In the genomic region with DNA sequence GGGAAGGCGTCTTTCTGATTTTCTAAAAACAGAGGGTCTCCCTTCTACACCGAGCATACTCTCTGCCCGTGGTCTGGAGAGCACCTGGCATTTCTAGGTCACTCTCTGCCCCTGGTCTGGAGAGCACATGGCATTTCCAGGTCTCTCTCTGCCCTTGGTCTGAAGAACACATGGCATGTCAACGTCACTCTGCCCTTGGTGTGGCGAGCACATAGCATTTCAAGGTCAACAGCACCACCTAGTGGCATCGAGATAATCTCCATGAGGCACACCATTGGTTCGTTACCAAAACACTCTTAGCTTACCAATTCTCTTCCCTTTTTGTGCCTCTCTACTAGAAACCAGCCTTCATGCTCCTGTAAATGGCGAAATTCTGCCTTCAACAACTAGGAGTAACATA, we compare ENCODE assay signal across 8 cellular contexts.
DNase-seq lines count a peak whose midpoint lies in the region; FAIRE-seq and TF ChIP-seq lines count a peak whose summit lies in the region.

No MANE protein-coding gene starts in this region.

- no peaks in the 10 kb centered on the region for H3K79me2 ChIP-seq in keratinocyte (ENCODE audit: control insufficient read depth, insufficient read depth, low read length)

- H3K9me3 ChIP-seq in adipocyte (ENCODE audit: control insufficient read depth, low read length) = peaks cover 12% of the 10 kb centered on the region
- H3K9me3 ChIP-seq in keratinocyte (ENCODE audit: control insufficient read depth, low read depth, low read length) = no peaks in the 10 kb centered on the region

- no peaks in the 10 kb centered on the region for H4K20me1 ChIP-seq in keratinocyte (ENCODE audit: control insufficient read depth, extremely low read depth, insufficient read depth, low read length)

- H3K27me3 ChIP-seq in adipocyte (replicated peaks; ENCODE audit: control insufficient read depth, insufficient read depth, low read length) = peaks cover 2% of the 10 kb centered on the region
- H3K27me3 ChIP-seq in keratinocyte (ENCODE audit: control insufficient read depth, extremely low read depth, insufficient read depth, low read length) = no peaks in the 10 kb centered on the region

- no peak overlapping the region for H3K9ac ChIP-seq in adipocyte (ENCODE audit: low read length)
- H3K9ac ChIP-seq in keratinocyte (ENCODE audit: control insufficient read depth, extremely low read depth, insufficient read depth, low read length) = no peak overlapping the region

- H3K4me2 ChIP-seq in keratinocyte (ENCODE audit: control insufficient read depth, extremely low read depth, insufficient read depth, low read depth, low read length) = no peak overlapping the region

- peak; percentile 57 to 94 (median 74) for TF ChIP-seq CTCF in keratinocyte (optimal IDR thresholded peaks at IDR 0.05 in 1 of 3, IDR thresholded peaks at IDR 0.05 in 1 of 3, conservative IDR thresholded peaks at IDR 0.05 in 1 of 3; ENCODE audit: extremely low read depth in 1 of 3, insufficient read depth in 2 of 3, low read length in 3 of 3)

- no peak overlapping the region for H3K27ac ChIP-seq in keratinocyte (ENCODE audit: control insufficient read depth, insufficient read depth, low read length)

- no peak overlapping the region for H2AFZ ChIP-seq in keratinocyte (ENCODE audit: control insufficient read depth, low read length)

- DNase-seq in NCI-H2171 treated with DMSO at 0.1 percent for 48 hours (lab: John Stamatoyannopoulos, UW) = peak; percentile 30
- no peak for DNase-seq in NCI-H2171 (lab: John Stamatoyannopoulos, UW)
- DNase-seq in H54 (ENCODE audit: insufficient read length, low spot score) = peak; percentile 42
- DNase-seq in NCI-H1048 (lab: John Stamatoyannopoulos, UW) = peak; percentile 21
- DNase-seq in adipocyte (ENCODE audit: low read depth) = peak; percentile 78
- DNase-seq in keratinocyte (ENCODE audit: low read depth, low spot score) = peak; percentile 57
- DNase-seq in effector CD8-positive, alpha-beta T cell (lab: John Stamatoyannopoulos, UW) = no peak
- no peak for DNase-seq in NCI-H1436 (lab: John Stamatoyannopoulos, UW)

- no peak for TF ChIP-seq POLR2A in H54 (IDR thresholded peaks at IDR 0.05; ENCODE audit: low read depth, low read length)

- H3K9me1 ChIP-seq in keratinocyte (ENCODE audit: control insufficient read depth, extremely low read depth, insufficient read depth, low read length) = no peaks in the 10 kb centered on the region

- no peaks in the 10 kb centered on the region for H3K4me1 ChIP-seq in adipocyte (ENCODE audit: control insufficient read depth, insufficient read depth, low read length)
- H3K4me1 ChIP-seq in keratinocyte (ENCODE audit: control insufficient read depth, extremely low read depth, insufficient read depth, low read length) = no peaks in the 10 kb centered on the region

- no peak overlapping the region for H3K4me3 ChIP-seq in adipocyte (ENCODE audit: low read length)
- no peak overlapping the region for H3K4me3 ChIP-seq in keratinocyte (ENCODE audit: control insufficient read depth in 2 of 3, extremely low read depth in 1 of 3, insufficient read depth in 2 of 3, low read depth in 1 of 3, low read length in 3 of 3)

- dilution Hi-C loops in keratinocyte (cut with MboI; ENCODE audit: extremely low pct_ligation_motif_present, low sequenced_read_pairs) = no loop called here

- no peaks in the 10 kb centered on the region for H3K36me3 ChIP-seq in adipocyte (ENCODE audit: control insufficient read depth, insufficient read depth, low read length, severe bottlenecking)
- H3K36me3 ChIP-seq in keratinocyte (ENCODE audit: control insufficient read depth in 2 of 2, extremely low read depth in 1 of 2, insufficient read depth in 2 of 2, low read length in 2 of 2) = no peaks in the 10 kb centered on the region

- FAIRE-seq in H54 (lab: Jason Lieb, UNC) = peak; percentile 97
- FAIRE-seq in keratinocyte (lab: Jason Lieb, UNC) = peak; percentile 77

Comparison
In these comparisons a context has a peak if more than half of its experiments do, and no peak if none do; other contexts are left out.
1. DNase-seq: peak in NCI-H2171 treated with DMSO at 0.1 percent for 48 hours (single experiment), H54 (single experiment), NCI-H1048 (single experiment), adipocyte (single experiment) and keratinocyte (single experiment); none in NCI-H2171 (single experiment), effector CD8-positive, alpha-beta T cell (single experiment) and NCI-H1436 (single experiment).